In the genomic region with DNA sequence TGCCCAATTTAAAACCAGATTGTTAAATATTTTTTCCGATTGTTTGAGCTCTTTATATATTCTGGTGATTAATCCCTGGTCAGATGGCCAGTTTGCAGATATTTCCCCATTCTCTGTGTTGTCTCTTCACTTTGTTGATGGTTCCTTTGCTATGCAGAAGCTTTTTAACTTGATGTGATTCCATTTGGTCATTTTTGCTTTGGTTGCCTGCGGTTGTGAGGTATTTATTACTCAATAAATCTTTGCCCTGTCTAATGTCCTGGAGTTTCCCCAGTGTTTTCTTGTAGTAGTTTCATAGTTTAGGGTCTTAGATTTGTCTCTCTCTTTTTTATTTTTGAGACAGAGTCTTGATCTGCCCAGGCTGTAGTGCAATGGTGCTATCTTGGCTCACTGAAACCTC, we compare ENCODE assay signal across 12 cellular contexts. TPM values are rescaled to one million over a fixed set of nuclear protein-coding genes. Genes with fewer than 3 reads are reported as not detected.
DNase-seq lines count a peak whose midpoint lies in the region; ATAC-seq and TF ChIP-seq lines count a peak whose summit lies in the region.
"Had no signal": no experiment of that assay in that cellular context is flagged by ENCODE, and none has a peak within 500 bp of the region (broad histone marks: within the 10 kb centered on the region; RNA-seq: fewer than 3 reads in every experiment).

No MANE protein-coding gene starts in this region.

- H3K9me3 Mint-ChIP-seq in activated naive CD4-positive, alpha-beta T cell treated with anti-CD3 and anti-CD28 coated beads, Interleukin-2, amount 50 U/mL, for 24 hours: no peaks in the 10 kb centered on the region
- no peaks in the 10 kb centered on the region for H3K9me3 Mint-ChIP-seq in nephron progenitor cell
- H3K9me3 Mint-ChIP-seq: CD4-positive, CD25-positive, alpha-beta regulatory T cell; HFFc6 had no signal

- no peak for ATAC-seq in HG03108 (IDR thresholded peaks at IDR 0.05; ENCODE audit: unreplicated experiment)

- no peak overlapping the region for H3K4me3 Mint-ChIP-seq in activated naive CD4-positive, alpha-beta T cell treated with anti-CD3 and anti-CD28 coated beads, Interleukin-2, amount 50 U/mL, for 24 hours
- H3K4me3 Mint-ChIP-seq in nephron progenitor cell: no peak overlapping the region
- H3K4me3 Mint-ChIP-seq: CD4-positive, CD25-positive, alpha-beta regulatory T cell; HFFc6 had no signal

- no peaks in the 10 kb centered on the region for H3K27me3 Mint-ChIP-seq in activated naive CD4-positive, alpha-beta T cell treated with anti-CD3 and anti-CD28 coated beads, Interleukin-2, amount 50 U/mL, for 24 hours
- H3K27me3 Mint-ChIP-seq in nephron progenitor cell (ENCODE audit: low read depth, poor library complexity): peaks cover 5% of the 10 kb centered on the region
- H3K27me3 Mint-ChIP-seq: CD4-positive, CD25-positive, alpha-beta regulatory T cell had no signal

- DNase-seq in activated naive CD4-positive, alpha-beta T cell treated with Interleukin-2 at 50 U/mL for 16 hours: no peak
- DNase-seq in M059J (ENCODE audit: low read depth) (peak; percentile 42), nephron progenitor cell (no peak), GM10266 (ENCODE audit: extremely low spot score) (no peak)
- no peak for DNase-seq in stimulated activated CD4-positive, alpha-beta T cell treated with anti-CD3 and anti-CD28 coated beads, Interleukin-1b, Interleukin-23, amount 100 ng/mL, for 48 hours
- DNase-seq: Calu3; CD4-positive, CD25-positive, alpha-beta regulatory T cell; DMS 273 treated with DMSO at 0.1 percent for 48 hours; GOT3; HFFc6 had no signal

- peak overlapping the region; percentile 71 for H3K27ac Mint-ChIP-seq in activated naive CD4-positive, alpha-beta T cell treated with anti-CD3 and anti-CD28 coated beads, Interleukin-2, amount 50 U/mL, for 24 hours
- peak overlapping the region; percentile 82 for H3K27ac Mint-ChIP-seq in nephron progenitor cell
- H3K27ac Mint-ChIP-seq: HFFc6 had no signal

- peaks cover 26% of the 10 kb centered on the region for H3K36me3 Mint-ChIP-seq in activated naive CD4-positive, alpha-beta T cell treated with anti-CD3 and anti-CD28 coated beads, Interleukin-2, amount 50 U/mL, for 24 hours
- H3K36me3 Mint-ChIP-seq in nephron progenitor cell (ENCODE audit: low read depth): peaks cover 37% of the 10 kb centered on the region

- H3K4me1 Mint-ChIP-seq in activated naive CD4-positive, alpha-beta T cell treated with anti-CD3 and anti-CD28 coated beads, Interleukin-2, amount 50 U/mL, for 24 hours: peaks cover 4% of the 10 kb centered on the region
- no peaks in the 10 kb centered on the region for H3K4me1 Mint-ChIP-seq in nephron progenitor cell

- TF ChIP-seq CTCF in nephron progenitor cell (IDR thresholded peaks at IDR 0.05) (no peak), GM10266 (IDR thresholded peaks at IDR 0.05; ENCODE audit: control insufficient read depth, insufficient read depth, low read depth, missing control alignments) (no peak)

RNA-seq across cellular contexts. Expression of a gene that starts 23.8 kb away (rescaled TPM):
- 66.3 and 109 TPM in 2 replicates for total RNA-seq in M059J (2014; rRNA removed; shearing (Covaris generic))
